14 cellular contexts compared by ENCODE assay signal in the genomic region with DNA sequence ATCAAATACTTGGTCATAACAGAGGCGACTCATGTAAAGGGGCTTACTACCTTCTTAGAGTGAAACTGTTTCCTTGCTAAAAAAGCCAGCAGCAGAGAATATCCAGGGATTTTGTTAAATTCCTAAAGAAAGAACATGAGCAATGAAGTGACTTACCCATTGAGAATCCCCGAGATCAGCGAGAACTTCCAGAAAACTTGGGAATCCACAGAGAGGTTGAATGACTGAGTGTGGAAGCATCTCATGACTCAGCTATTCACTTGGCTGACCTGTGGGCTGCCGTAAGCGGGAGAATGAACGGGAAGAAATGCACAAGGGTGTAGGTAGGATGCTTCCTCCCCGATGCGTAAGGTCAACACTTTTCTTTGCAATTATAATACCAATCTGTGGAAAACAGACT.
DNase-seq lines count a peak whose midpoint lies in the region; ATAC-seq and TF ChIP-seq lines count a peak whose summit lies in the region.
"Had no signal": no experiment of that assay in that cellular context is flagged by ENCODE, and none has a peak within 500 bp of the region (broad histone marks: within the 10 kb centered on the region; RNA-seq: fewer than 3 reads in every experiment).

No MANE protein-coding gene starts in this region.

- H3K4me3 ChIP-seq in GM23248: no peak overlapping the region
- H3K4me3 ChIP-seq in fibroblast of lung (replicated peaks in 1 of 4; ENCODE audit: control extremely low read depth in 1 of 4, insufficient read depth in 1 of 4, low read depth in 3 of 4, low read length in 4 of 4): no peak overlapping the region
- no peak overlapping the region for H3K4me3 ChIP-seq in smooth muscle cell
- H3K4me3 ChIP-seq: tibial artery had no signal

- no peak for ATAC-seq in HG03108 (IDR thresholded peaks at IDR 0.05; ENCODE audit: unreplicated experiment)
- no peak for ATAC-seq in HG02938 (IDR thresholded peaks at IDR 0.05; ENCODE audit: unreplicated experiment)
- ATAC-seq: activated CD8-positive, alpha-beta T cell treated with anti-CD3 and anti-CD28 coated beads for 36 hours had no signal

- H2AFZ ChIP-seq in GM23248 (no peak overlapping the region), fibroblast of lung (ENCODE audit: low read length) (no peak overlapping the region), smooth muscle cell (ENCODE audit: low read depth) (no peak overlapping the region)

- no peaks in the 10 kb centered on the region for H3K9me2 ChIP-seq in GM23248 (ENCODE audit: insufficient read depth)

- H3K4me2 ChIP-seq in GM23248 (ENCODE audit: unreplicated experiment) (peak overlapping the region; percentile 27), fibroblast of lung (ENCODE audit: extremely low read depth, insufficient read depth, low read length) (no peak overlapping the region), smooth muscle cell (peak overlapping the region; percentile 30)

- H3K27me3 ChIP-seq in GM23248 (replicated peaks; ENCODE audit: insufficient read depth): peaks cover 3% of the 10 kb centered on the region
- no peaks in the 10 kb centered on the region for H3K27me3 ChIP-seq in fibroblast of lung (ENCODE audit: control insufficient read depth, insufficient read depth, low read length)
- no peaks in the 10 kb centered on the region for H3K27me3 ChIP-seq in smooth muscle cell (ENCODE audit: low read depth)

- in situ Hi-C loops in GM23248 (cut with MboI): no loop called here

- H4K20me1 ChIP-seq in GM23248 (ENCODE audit: insufficient read depth) (no peaks in the 10 kb centered on the region), fibroblast of lung (ENCODE audit: control insufficient read depth, extremely low read depth, insufficient read depth, low read length) (no peaks in the 10 kb centered on the region), smooth muscle cell (ENCODE audit: low read depth) (no peaks in the 10 kb centered on the region)

- H3K36me3 ChIP-seq in GM23248 (ENCODE audit: low read depth): no peaks in the 10 kb centered on the region
- H3K36me3 ChIP-seq in fibroblast of lung (ENCODE audit: control insufficient read depth, insufficient read depth, low read length): no peaks in the 10 kb centered on the region
- no peaks in the 10 kb centered on the region for H3K36me3 ChIP-seq in smooth muscle cell (ENCODE audit: low read depth)
- H3K36me3 ChIP-seq: tibial artery had no signal

- H3K27ac ChIP-seq in GM23248 (no peak overlapping the region), fibroblast of lung (ENCODE audit: insufficient read depth, low read length) (no peak overlapping the region), smooth muscle cell (ENCODE audit: low read depth) (peak overlapping the region; percentile 30)
- H3K27ac ChIP-seq: tibial artery had no signal

- no peak overlapping the region for H3K9ac ChIP-seq in GM23248
- H3K9ac ChIP-seq in fibroblast of lung (ENCODE audit: insufficient read depth, low read length): no peak overlapping the region
- no peak overlapping the region for H3K9ac ChIP-seq in smooth muscle cell (ENCODE audit: low read depth)

- peak; percentile 80 for DNase-seq in GM23248
- DNase-seq in RKO (ENCODE audit: low spot score): peak; percentile 63
- DNase-seq in fibroblast of lung (ENCODE audit: low read depth in 2 of 2): peak; percentile 35 to 96
- no peak for DNase-seq in smooth muscle cell (lab: John Stamatoyannopoulos, UW; ENCODE audit: unreplicated experiment)
- DNase-seq in NCI-H524 treated with DMSO at 0.1 percent for 48 hours (lab: John Stamatoyannopoulos, UW): no peak
- no peak for DNase-seq in DMS79 treated with DMSO at 0.1 percent for 48 hours (lab: John Stamatoyannopoulos, UW)
- DNase-seq: activated CD8-positive, alpha-beta T cell treated with anti-CD3 and anti-CD28 coated beads for 36 hours; activated naive CD4-positive, alpha-beta T cell treated with anti-CD3 and anti-CD28 coated beads for 36 hours; cortex of kidney; H9; NCI-H2029 treated with DMSO at 0.1 percent for 48 hours; tibial artery had no signal

- H3K9me3 ChIP-seq in GM23248 (ENCODE audit: low read depth) (no peaks in the 10 kb centered on the region), fibroblast of lung (ENCODE audit: control insufficient read depth, insufficient read depth, low read depth, low read length) (no peaks in the 10 kb centered on the region), smooth muscle cell (replicated peaks; ENCODE audit: low read depth) (no peaks in the 10 kb centered on the region)
- H3K9me3 ChIP-seq: tibial artery had no signal

- no peak for TF ChIP-seq CTCF in fibroblast of lung (conservative IDR thresholded peaks at IDR 0.05 in 1 of 2, IDR thresholded peaks at IDR 0.05 in 1 of 2; ENCODE audit: low read depth in 1 of 2, low read length in 2 of 2)
- TF ChIP-seq CTCF in smooth muscle cell (IDR thresholded peaks at IDR 0.05; ENCODE audit: borderline replicate concordance, insufficient read depth, poor library complexity, severe bottlenecking): no peak

- H3F3A ChIP-seq in GM23248 (ENCODE audit: insufficient read depth) (peaks cover 12% of the 10 kb centered on the region; the same call in 1 of the 2 replicates), smooth muscle cell (ENCODE audit: low read depth) (peaks cover 6% of the 10 kb centered on the region)

- 7 to 13% methylated on average over 8 of the region's 8 CpGs for WGBS in GM23248 (ENCODE audit: low coverage in 1 of 2, low lambda C conversion rate in 2 of 2, missing lambda C conversion rate in 2 of 2), 2 experiments
- 27% methylated on average over 8 of the region's 8 CpGs for WGBS in smooth muscle cell (ENCODE audit: low lambda C conversion rate)

- H3K4me1 ChIP-seq in GM23248 (ENCODE audit: insufficient read depth) (peaks cover 11% of the 10 kb centered on the region), fibroblast of lung (ENCODE audit: control insufficient read depth, extremely low read depth, insufficient read depth, low read length) (no peaks in the 10 kb centered on the region), smooth muscle cell (ENCODE audit: low read depth) (peaks cover 5% of the 10 kb centered on the region)

- H3K79me2 ChIP-seq in GM23248 (ENCODE audit: insufficient read depth) (no peaks in the 10 kb centered on the region), fibroblast of lung (ENCODE audit: control insufficient read depth, insufficient read depth, low read length) (no peaks in the 10 kb centered on the region), smooth muscle cell (ENCODE audit: low read depth) (no peaks in the 10 kb centered on the region)

Comparison
In these comparisons a context has a peak if more than half of its experiments do, and no peak if none do; other contexts are left out.
1. DNase-seq: peak in GM23248 (single experiment), RKO (single experiment) and fibroblast of lung (2 of 2); none in smooth muscle cell (single experiment), NCI-H524 treated with DMSO at 0.1 percent for 48 hours (single experiment) and DMS79 treated with DMSO at 0.1 percent for 48 hours (single experiment).